16 cellular contexts compared by ENCODE assay signal in genomic region chr9:123150708-123151503, GRCh38.
A peak's percentile ranks its signal among the peaks of the same experiment; 100 is the strongest.
DNase-seq lines count a peak whose midpoint lies in the region; TF ChIP-seq lines count a peak whose summit lies in the region.
"Had no signal": no experiment of that assay in that cellular context is flagged by ENCODE, and none has a peak within 500 bp of the region (broad histone marks: within the 10 kb centered on the region; RNA-seq: fewer than 3 reads in every experiment).

No MANE protein-coding gene starts in this region.

- no peak overlapping the region for H3K27ac Mint-ChIP-seq in CD4-positive, alpha-beta memory T cell
- no peak overlapping the region for H3K27ac Mint-ChIP-seq in activated naive CD4-positive, alpha-beta T cell treated with anti-CD3 and anti-CD28 coated beads for 36 hours

- H3K27ac ChIP-seq in coronary artery, result no peak overlapping the region
- H3K27ac ChIP-seq in CD4-positive, alpha-beta memory T cell (ENCODE audit: low read depth, low read length), result no peak overlapping the region

- H3K36me3 Mint-ChIP-seq in CD4-positive, alpha-beta memory T cell, result peaks cover 17 to 38% of the 10 kb centered on the region in 2 donors
- peaks cover 7% of the 10 kb centered on the region for H3K36me3 Mint-ChIP-seq in activated naive CD4-positive, alpha-beta T cell treated with anti-CD3 and anti-CD28 coated beads for 36 hours (ENCODE audit: low read depth)

- no peaks in the 10 kb centered on the region for H3K27me3 Mint-ChIP-seq in CD4-positive, alpha-beta memory T cell
- H3K27me3 Mint-ChIP-seq in activated naive CD4-positive, alpha-beta T cell treated with anti-CD3 and anti-CD28 coated beads for 36 hours (ENCODE audit: low read depth), result no peaks in the 10 kb centered on the region

- POLR2A ChIA-PET in CD4-positive, alpha-beta memory T cell (lab: Charles Lee; ENCODE audit: partially characterized antibody), result no interaction called here

- H3K4me1 ChIP-seq in CD4-positive, alpha-beta memory T cell (ENCODE audit: insufficient read depth, low read length), result no peaks in the 10 kb centered on the region

- H3K9me3 Mint-ChIP-seq in CD4-positive, alpha-beta memory T cell, result peaks cover 0 to 1% (median 0%) of the 10 kb centered on the region in 8 donors
- peaks cover 2% of the 10 kb centered on the region for H3K9me3 Mint-ChIP-seq in activated naive CD4-positive, alpha-beta T cell treated with anti-CD3 and anti-CD28 coated beads for 36 hours

- TF ChIP-seq CTCF in coronary artery (IDR thresholded peaks at IDR 0.05), result no peak

- H3K36me3 ChIP-seq in CD4-positive, alpha-beta memory T cell (ENCODE audit: insufficient read depth, low read length), result peaks cover 5% of the 10 kb centered on the region

- CTCF ChIA-PET in CD4-positive, alpha-beta memory T cell (lab: Charles Lee; ENCODE audit: partially characterized antibody), result no interaction called here
- CTCF ChIA-PET in activated naive CD4-positive, alpha-beta T cell treated with anti-CD3 and anti-CD28 coated beads for 36 hours (lab: Charles Lee), result no interaction called here

- peak; percentile 5 for DNase-seq in ELR (ENCODE audit: low read depth)
- DNase-seq in NCI-H226, result peak; percentile 57
- DNase-seq in dermis microvascular lymphatic vessel endothelial cell (ENCODE audit: low read depth in 2 of 2), result peak; percentile 63 to 91
- DNase-seq in glomerular endothelial cell (ENCODE audit: extremely low read depth, low read depth, low spot score), result peak; percentile 41
- DNase-seq in coronary artery (ENCODE audit: low spot score), result no peak
- DNase-seq in NCI-H446 (lab: John Stamatoyannopoulos, UW), result no peak
- no peak for DNase-seq in CD4-positive, alpha-beta memory T cell
- DNase-seq in activated naive CD4-positive, alpha-beta T cell treated with anti-CD3 and anti-CD28 coated beads for 36 hours, result no peak
- DNase-seq: AML-193, DMS79 treated with DMSO at 0.1 percent for 48 hours, GDM1, Kasumi-1, NCI-H1417, NCI-H1930, NCI-H526 treated with DMSO at 0.1 percent for 48 hours, OCI-M1 had no signal

- no peaks in the 10 kb centered on the region for H3K9me3 ChIP-seq in CD4-positive, alpha-beta memory T cell (ENCODE audit: control insufficient read depth in 1 of 2, low read length in 2 of 2)

- intact Hi-C loops in CD4-positive, alpha-beta memory T cell (cut with micrococcal nuclease), result no loop called here
- intact Hi-C loops in activated naive CD4-positive, alpha-beta T cell treated with anti-CD3 and anti-CD28 coated beads for 36 hours (cut with micrococcal nuclease), result no loop called here

- H3K4me3 ChIP-seq in coronary artery, result no peak overlapping the region
- H3K4me3 ChIP-seq in CD4-positive, alpha-beta memory T cell (ENCODE audit: low read length in 2 of 2), result no peak overlapping the region

- H3K4me1 Mint-ChIP-seq in CD4-positive, alpha-beta memory T cell, result no peaks in the 10 kb centered on the region
- no peaks in the 10 kb centered on the region for H3K4me1 Mint-ChIP-seq in activated naive CD4-positive, alpha-beta T cell treated with anti-CD3 and anti-CD28 coated beads for 36 hours (ENCODE audit: low read depth)

- no peak overlapping the region for H3K4me3 Mint-ChIP-seq in CD4-positive, alpha-beta memory T cell
- H3K4me3 Mint-ChIP-seq in activated naive CD4-positive, alpha-beta T cell treated with anti-CD3 and anti-CD28 coated beads for 36 hours, result no peak overlapping the region

- H3K27me3 ChIP-seq in CD4-positive, alpha-beta memory T cell (ENCODE audit: insufficient read depth, low read length), result no peaks in the 10 kb centered on the region

Comparison
In these comparisons a context has a peak if more than half of its experiments do, and no peak if none do; other contexts are left out.
1. DNase-seq: peak in ELR (single experiment), NCI-H226 (single experiment), dermis microvascular lymphatic vessel endothelial cell (2 of 2) and glomerular endothelial cell (single experiment); none in coronary artery (single experiment), NCI-H446 (0 of 2), CD4-positive, alpha-beta memory T cell (0 of 5) and activated naive CD4-positive, alpha-beta T cell treated with anti-CD3 and anti-CD28 coated beads for 36 hours (single experiment).